In the genomic region with DNA sequence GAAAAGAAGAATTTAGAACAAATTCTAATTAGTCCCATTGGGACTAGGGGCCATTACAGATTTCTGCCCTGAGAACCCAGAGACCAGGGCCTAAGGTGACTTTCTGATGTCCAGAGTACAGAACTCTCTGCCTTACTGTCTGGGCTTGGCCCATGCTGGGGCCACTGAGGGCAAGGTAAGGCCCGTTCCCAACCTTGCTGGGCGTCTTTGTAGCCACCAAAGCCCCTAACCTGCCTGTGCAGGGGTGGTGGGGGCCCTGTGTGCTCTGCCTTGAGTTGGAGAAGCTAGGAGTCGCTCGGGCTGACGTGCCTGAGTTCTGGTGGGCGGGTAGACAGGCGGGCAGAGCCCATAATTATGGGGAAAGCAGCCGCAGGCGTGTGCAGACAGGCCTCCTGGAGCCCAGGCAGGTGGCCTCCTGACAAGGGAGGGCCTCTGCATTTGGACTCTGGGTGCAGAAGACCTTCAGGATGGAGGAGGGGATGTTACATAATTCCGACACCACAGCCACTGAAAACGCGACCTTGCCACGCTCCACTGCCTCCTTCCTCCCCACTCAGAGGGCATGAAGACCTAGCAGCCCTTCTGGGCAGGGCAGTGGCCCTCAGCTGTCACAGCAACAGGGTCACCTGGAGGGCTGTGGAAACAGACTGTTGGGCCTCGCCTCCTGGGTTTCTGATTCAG, we compare ENCODE assay signal across 11 cellular contexts.
DNase-seq lines count a peak whose midpoint lies in the region; TF ChIP-seq lines count a peak whose summit lies in the region.
"Had no signal": no experiment of that assay in that cellular context is flagged by ENCODE, and none has a peak within 500 bp of the region (broad histone marks: within the 10 kb centered on the region; RNA-seq: fewer than 3 reads in every experiment).

No MANE protein-coding gene starts in this region.

- peak; percentile 74 for DNase-seq in GM12864 (ENCODE audit: low read depth)
- DNase-seq in NCI-H1694 (lab: John Stamatoyannopoulos, UW), result peak; percentile 62
- peak; percentile 74 for DNase-seq in SKM-1 treated with dmso at 0.1 percent for 144 hours (lab: John Stamatoyannopoulos, UW; ENCODE audit: unreplicated experiment)
- DNase-seq in HK-2 (ENCODE audit: unreplicated experiment), result no peak
- no peak for DNase-seq in stimulated activated naive CD4-positive, alpha-beta T cell (lab: John Stamatoyannopoulos, UW)
- no peak for DNase-seq in D341Med (ENCODE audit: low spot score)
- DNase-seq in iPS-NIHi7 (ENCODE audit: extremely low spot score), result no peak
- DNase-seq: activated T-cell treated with anti-CD3 and anti-CD28 coated beads, Interleukin-2, amount 50 U/mL, for 24 hours; CD8-positive, alpha-beta T cell; Peyer's patch had no signal

- H3K4me3 ChIP-seq in GM12864 (ENCODE audit: low read depth, low read length) (no peak overlapping the region), skin epidermis (no peak overlapping the region)
- H3K4me3 ChIP-seq: Peyer's patch had no signal

- no peak for TF ChIP-seq CTCF in GM12864 (IDR thresholded peaks at IDR 0.05; ENCODE audit: low read depth, low read length, missing control alignments)

- peak overlapping the region in 17 of 21 experiments; percentile 3 to 82 (median 66) for H3K27ac ChIP-seq in skin epidermis
- H3K27ac ChIP-seq: Peyer's patch had no signal

Comparison
In these comparisons a context has a peak if more than half of its experiments do, and no peak if none do; other contexts are left out.
1. DNase-seq: peak in GM12864 (single experiment), NCI-H1694 (single experiment) and SKM-1 treated with dmso at 0.1 percent for 144 hours (single experiment); none in HK-2 (single experiment), stimulated activated naive CD4-positive, alpha-beta T cell (0 of 6), D341Med (single experiment) and iPS-NIHi7 (single experiment).